Comparison of ENCODE assay signal across 1 cellular context in the genomic region with DNA sequence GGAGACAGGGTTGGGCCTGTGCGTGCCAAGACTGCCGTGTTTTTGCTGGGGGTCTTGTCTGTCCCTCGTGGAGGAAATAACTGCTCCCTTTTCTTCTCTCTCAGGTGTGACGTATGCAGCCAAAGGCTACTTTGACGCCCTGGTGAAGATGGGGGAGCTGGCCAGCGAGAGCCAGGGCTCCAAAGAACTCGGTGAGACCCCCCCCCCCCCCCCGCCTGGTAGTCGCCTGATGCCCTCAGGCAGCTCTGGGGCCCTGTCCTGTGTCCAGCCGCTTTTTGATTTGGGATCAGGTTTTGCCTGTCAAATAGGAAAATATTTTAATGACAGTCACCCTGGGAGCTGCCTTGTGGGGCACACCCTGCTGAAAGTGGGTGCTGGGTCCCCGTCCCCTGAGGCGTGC.
TF ChIP-seq lines count a peak whose summit lies in the region.

No MANE protein-coding gene starts in this region.

TF ChIP-seq in H1, 55 proteins besides CTCF, POLR2A, EP300 and RAD21 (continued from another document):
- TF ChIP-seq, protein P1, sequence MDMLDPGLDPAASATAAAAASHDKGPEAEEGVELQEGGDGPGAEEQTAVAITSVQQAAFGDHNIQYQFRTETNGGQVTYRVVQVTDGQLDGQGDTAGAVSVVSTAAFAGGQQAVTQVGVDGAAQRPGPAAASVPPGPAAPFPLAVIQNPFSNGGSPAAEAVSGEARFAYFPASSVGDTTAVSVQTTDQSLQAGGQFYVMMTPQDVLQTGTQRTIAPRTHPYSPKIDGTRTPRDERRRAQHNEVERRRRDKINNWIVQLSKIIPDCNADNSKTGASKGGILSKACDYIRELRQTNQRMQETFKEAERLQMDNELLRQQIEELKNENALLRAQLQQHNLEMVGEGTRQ (IDR thresholded peaks at IDR 0.05; ENCODE audit: low read length), result no peak
- TF ChIP-seq CEBPB (IDR thresholded peaks at IDR 0.05; ENCODE audit: low read depth, low read length) (no peak), CHD2 (IDR thresholded peaks at IDR 0.05; ENCODE audit: low read length) (no peak), FOSL1 (IDR thresholded peaks at IDR 0.05; ENCODE audit: insufficient read depth, low read depth, low read length) (no peak), SUZ12 (IDR thresholded peaks at IDR 0.05; ENCODE audit: low read length) (no peak), SIX5 (IDR thresholded peaks at IDR 0.05; ENCODE audit: low read depth, low read length) (no peak), YY1 (IDR thresholded peaks at IDR 0.05; ENCODE audit: low read depth, low read length) (no peak), SRF (IDR thresholded peaks at IDR 0.05; ENCODE audit: low read depth, low read length) (no peak), RFX5 (IDR thresholded peaks at IDR 0.05; ENCODE audit: borderline replicate concordance, low read depth, low read length) (no peak), ZNF274 (IDR thresholded peaks at IDR 0.05; ENCODE audit: borderline replicate concordance, extremely low read depth, low read length) (no peak), EZH2 (IDR thresholded peaks at IDR 0.05; ENCODE audit: low read depth, low read length, severe bottlenecking) (no peak), CHD1 (IDR thresholded peaks at IDR 0.05; ENCODE audit: low read depth, low read length) (no peak), JUND (IDR thresholded peaks at IDR 0.05; ENCODE audit: low read length) (no peak), TAF1 (IDR thresholded peaks at IDR 0.05; ENCODE audit: low read depth, low read length) (no peak)
